ENCODE assay signal across 23 cellular contexts in genomic region chr11:96070453-96070852, GRCh38.
A peak's percentile ranks its signal among the peaks of the same experiment; 100 is the strongest.
DNase-seq lines count a peak whose midpoint lies in the region; ATAC-seq and TF ChIP-seq lines count a peak whose summit lies in the region.
"Had no signal": no experiment of that assay in that cellular context is flagged by ENCODE, and none has a peak within 500 bp of the region (broad histone marks: within the 10 kb centered on the region; RNA-seq: fewer than 3 reads in every experiment).

No MANE protein-coding gene starts in this region.

- 74% methylated on average over 8 of the region's 8 CpGs for WGBS in right cardiac atrium

- H3K27ac ChIP-seq in right cardiac atrium (ENCODE audit: low read length) = no peak overlapping the region
- H3K27ac ChIP-seq: A549, GM23248, SJSA1 had no signal

- H3K9me3 Mint-ChIP-seq in nephron = no peaks in the 10 kb centered on the region
- H3K9me3 Mint-ChIP-seq: HFFc6 had no signal

- H3K4me1 Mint-ChIP-seq in T-helper 17 cell = peaks cover 29% of the 10 kb centered on the region
- peaks cover 41% of the 10 kb centered on the region for H3K4me1 Mint-ChIP-seq in nephron

- DNase-seq in right cardiac atrium (peak in 2 of 3 donors; percentile 45 to 49), Right ventricle myocardium inferior (ENCODE audit: missing footprints) (no peak), T-helper 17 cell (no peak), occipital lobe (lab: John Stamatoyannopoulos, UW) (no peak), MV-4-11 (lab: John Stamatoyannopoulos, UW) (no peak)
- DNase-seq: C1 segment of cervical spinal cord; Caco-2; CD4-positive, alpha-beta memory T cell; GM23248; HFFc6; Karpas-422; NCI-H1105; NCI-H146; NCI-H1930; NCI-H446; NCI-H524 treated with DMSO at 0.1 percent for 48 hours; NCI-H774; Right ventricle myocardium superior had no signal

- no peak overlapping the region for H3K4me3 ChIP-seq in right cardiac atrium (ENCODE audit: low read length)
- H3K4me3 ChIP-seq: A549, GM23248, HAP-1, SJSA1 had no signal

- intact Hi-C loops in right cardiac atrium (cut with DNase I) (no loop called here), Right ventricle myocardium inferior (cut with DNase I) (no loop called here)

- peak overlapping the region; percentile 75 for H3K27ac Mint-ChIP-seq in T-helper 17 cell
- peak overlapping the region in 2 of 3 experiments; percentile 36 to 46 for H3K27ac Mint-ChIP-seq in nephron
- H3K27ac Mint-ChIP-seq: HFFc6 had no signal

- H3K9me3 ChIP-seq in right cardiac atrium (ENCODE audit: control insufficient read depth, low read length) (no peaks in the 10 kb centered on the region), T-helper 17 cell (ENCODE audit: control insufficient read depth, low read length, poor library complexity, severe bottlenecking) (no peaks in the 10 kb centered on the region)
- H3K9me3 ChIP-seq: A549, Caco-2, HAP-1, SJSA1 had no signal

- H3K27me3 ChIP-seq in right cardiac atrium (ENCODE audit: control insufficient read depth, insufficient read depth) = no peaks in the 10 kb centered on the region
- H3K27me3 ChIP-seq: SJSA1 had no signal

- H3K4me1 ChIP-seq in right cardiac atrium (ENCODE audit: control insufficient read depth, insufficient read depth, low read length) = peaks cover 6% of the 10 kb centered on the region
- H3K4me1 ChIP-seq: A549, SJSA1 had no signal

- H3K4me3 Mint-ChIP-seq in T-helper 17 cell (no peak overlapping the region), nephron (no peak overlapping the region)
- H3K4me3 Mint-ChIP-seq: CD4-positive, alpha-beta memory T cell; HFFc6 had no signal

- H3K27me3 Mint-ChIP-seq in T-helper 17 cell = no peaks in the 10 kb centered on the region
- H3K27me3 Mint-ChIP-seq in nephron (ENCODE audit: low read depth) = no peaks in the 10 kb centered on the region
- H3K27me3 Mint-ChIP-seq: CD4-positive, alpha-beta memory T cell had no signal

- no peak for TF ChIP-seq CTCF in nephron (IDR thresholded peaks at IDR 0.05; ENCODE audit: unreplicated experiment in 3 of 3)

- ATAC-seq in right cardiac atrium (peak in 1 of 2 donors; percentile 10), Right ventricle myocardium inferior (no peak), T-helper 17 cell (no peak), HG03354 (IDR thresholded peaks at IDR 0.05; ENCODE audit: poor library complexity, severe bottlenecking, unreplicated experiment) (no peak)
- ATAC-seq: A549 had no signal

- H3K36me3 Mint-ChIP-seq in T-helper 17 cell (ENCODE audit: low read depth) (no peaks in the 10 kb centered on the region), nephron (ENCODE audit: low read depth) (peaks cover 12% of the 10 kb centered on the region)

Comparison
In these comparisons a context has a peak if more than half of its experiments do, and no peak if none do; other contexts are left out.
1. DNase-seq: peak in right cardiac atrium (2 of 3); none in Right ventricle myocardium inferior (single experiment), T-helper 17 cell (0 of 3), occipital lobe (single experiment) and MV-4-11 (single experiment).